Comparison of ENCODE assay signal across 12 cellular contexts in genomic region chr1:227793948-227794812, GRCh38. TPM values are rescaled to one million over a fixed set of nuclear protein-coding genes. Genes with fewer than 3 reads are reported as not detected.
DNase-seq lines count a peak whose midpoint lies in the region; ATAC-seq and TF ChIP-seq lines count a peak whose summit lies in the region.
"Had no signal": no experiment of that assay in that cellular context is flagged by ENCODE, and none has a peak within 500 bp of the region (broad histone marks: within the 10 kb centered on the region; RNA-seq: fewer than 3 reads in every experiment).

No MANE protein-coding gene starts in this region.

- no peaks in the 10 kb centered on the region for H3K27me3 ChIP-seq in SK-N-SH (ENCODE audit: insufficient read depth)
- H3K27me3 ChIP-seq in skeletal muscle satellite cell (ENCODE audit: control insufficient read depth, insufficient read depth, low read length) = peaks cover 17% of the 10 kb centered on the region

- no peaks in the 10 kb centered on the region for H3K79me2 ChIP-seq in SK-N-SH (ENCODE audit: insufficient read depth)
- no peaks in the 10 kb centered on the region for H3K79me2 ChIP-seq in OCI-LY7 (ENCODE audit: insufficient read depth, low read depth, low read length)
- H3K79me2 ChIP-seq: parathyroid adenoma had no signal

- CTCF ChIA-PET in SK-N-SH (lab: Yijun Ruan, JAX) = interaction anchor here (0.9 to 1.3 kb wide), 3 partner anchors 32 to 253 kb away, joined by 3 to 7 read pairs (median 3); no protein-coding TSS in a partner anchor
- CTCF ChIA-PET in OCI-LY7 (lab: Charles Lee; ENCODE audit: unreplicated experiment) = no interaction called here

- H3F3A ChIP-seq in SK-N-SH (replicated peaks; ENCODE audit: insufficient read depth) = peaks cover 7% of the 10 kb centered on the region

- H3K9me3 ChIP-seq in SK-N-SH (no peaks in the 10 kb centered on the region), skeletal muscle satellite cell (replicated peaks; ENCODE audit: low read length) (no peaks in the 10 kb centered on the region), OCI-LY7 (ENCODE audit: low read length) (no peaks in the 10 kb centered on the region)
- H3K9me3 ChIP-seq: transverse colon had no signal

- H3K4me1 ChIP-seq in SK-N-SH (ENCODE audit: control insufficient read depth in 1 of 2, insufficient read depth in 2 of 2, low read depth in 1 of 2, low read length in 1 of 2) = peaks cover 17 to 31% of the 10 kb centered on the region in 2 experiments
- H3K4me1 ChIP-seq in skeletal muscle satellite cell (ENCODE audit: control insufficient read depth, insufficient read depth, low read length) = peaks cover 19% of the 10 kb centered on the region
- no peaks in the 10 kb centered on the region for H3K4me1 ChIP-seq in OCI-LY7 (ENCODE audit: insufficient read depth, low read length, poor library complexity, severe bottlenecking)
- H3K4me1 ChIP-seq: parathyroid adenoma had no signal

- H3K36me3 ChIP-seq in SK-N-SH (replicated peaks in 1 of 2; ENCODE audit: control insufficient read depth in 1 of 2, insufficient read depth in 2 of 2, low read length in 1 of 2) (no peaks in the 10 kb centered on the region), skeletal muscle satellite cell (ENCODE audit: insufficient read depth, low read length) (no peaks in the 10 kb centered on the region), OCI-LY7 (ENCODE audit: insufficient read depth, low read length) (no peaks in the 10 kb centered on the region)
- H3K36me3 ChIP-seq: transverse colon had no signal

- H3K27ac ChIP-seq in SK-N-SH (ENCODE audit: low read depth in 2 of 2, low read length in 1 of 2) (peak overlapping the region; percentile 57 to 79; a peak in 3 of 4 replicates), OCI-LY7 (ENCODE audit: low read depth, low read length, poor library complexity, severe bottlenecking) (no peak overlapping the region)
- H3K27ac ChIP-seq: parathyroid adenoma had no signal

- TF ChIP-seq RAD21 in SK-N-SH (IDR thresholded peaks at IDR 0.05; ENCODE audit: low read length) = no peak

- WGBS in SK-N-SH (ENCODE audit: low lambda C conversion rate) = 4% methylated on average over 8 of the region's 12 CpGs

- H3K9me2 ChIP-seq in SK-N-SH (no peaks in the 10 kb centered on the region), OCI-LY7 (ENCODE audit: insufficient read depth, low read length) (no peaks in the 10 kb centered on the region)

- H2AFZ ChIP-seq in SK-N-SH (ENCODE audit: low read depth) (peak overlapping the region; percentile 72), OCI-LY7 (ENCODE audit: low read length) (no peak overlapping the region)
- H2AFZ ChIP-seq: parathyroid adenoma had no signal

- no peak for ATAC-seq in GM19467 (IDR thresholded peaks at IDR 0.05; ENCODE audit: unreplicated experiment)
- ATAC-seq in GM19035 (IDR thresholded peaks at IDR 0.05; ENCODE audit: unreplicated experiment) = no peak

- no peak for TF ChIP-seq CTCF in GM13977 (IDR thresholded peaks at IDR 0.05; ENCODE audit: extremely low read depth, insufficient read depth, missing control alignments)
- TF ChIP-seq CTCF in SK-N-SH (IDR thresholded peaks at IDR 0.05) = no peak
- no peak for TF ChIP-seq CTCF in OCI-LY7 (conservative IDR thresholded peaks at IDR 0.05; ENCODE audit: low read length)

- H4K20me1 ChIP-seq in SK-N-SH (ENCODE audit: insufficient read depth) (no peaks in the 10 kb centered on the region), OCI-LY7 (ENCODE audit: insufficient read depth, low read length) (no peaks in the 10 kb centered on the region)

- POLR2A ChIA-PET in SK-N-SH (lab: Yijun Ruan, JAX) = no interaction called here
- POLR2A ChIA-PET in OCI-LY7 (lab: Charles Lee) = no interaction called here

- no peak overlapping the region for H3K4me3 ChIP-seq in SK-N-SH (ENCODE audit: low read depth in 2 of 2, low read length in 1 of 2)
- peak overlapping the region; percentile 26 for H3K4me3 ChIP-seq in skeletal muscle satellite cell (ENCODE audit: low read length)
- no peak overlapping the region for H3K4me3 ChIP-seq in OCI-LY7 (ENCODE audit: low read depth, low read length, poor library complexity, severe bottlenecking)
- H3K4me3 ChIP-seq: dorsolateral prefrontal cortex, transverse colon had no signal

- DNase-seq in GM13977 (ENCODE audit: low spot score) = peak; percentile 5
- DNase-seq in SK-N-SH = peak; percentile 89
- peak; percentile 87 for DNase-seq in cardiac septum (ENCODE audit: low spot score)
- no peak for DNase-seq in OCI-LY7 (ENCODE audit: low spot score)
- no peak for DNase-seq in activated CD4-positive, CD25-positive, alpha-beta regulatory T cell (lab: John Stamatoyannopoulos, UW)
- DNase-seq: transverse colon had no signal

- peak in 1 of 2 experiments; percentile 88; a peak in 1 of 4 replicates for TF ChIP-seq EP300 in SK-N-SH (IDR thresholded peaks at IDR 0.05; ENCODE audit: borderline replicate concordance in 1 of 2, low read depth in 1 of 2, low read length in 1 of 2)

- BruUV-seq in OCI-LY7 (replicated peaks; lab: Mats Ljungman, UMichigan) = no TSS peak

- in situ Hi-C loops in GM13977 (cut with MboI; ENCODE audit: low pct_unique_long_range_greater_than_20kb, low sequenced_read_pairs, unreplicated experiment) = no loop called here

- H3K4me2 ChIP-seq in SK-N-SH (peak overlapping the region; percentile 73), skeletal muscle satellite cell (ENCODE audit: low read length) (peak overlapping the region; percentile 75), OCI-LY7 (ENCODE audit: low read length) (no peak overlapping the region)

- intact Hi-C loops in cardiac septum (cut with DNase I) = no loop called here
- intact Hi-C loops in OCI-LY7 (cut with micrococcal nuclease; ENCODE audit: unreplicated experiment) = no loop called here

- H3K9ac ChIP-seq in SK-N-SH = peak overlapping the region; percentile 16; the same call in 1 of the 2 replicates
- peak overlapping the region; percentile 25 for H3K9ac ChIP-seq in skeletal muscle satellite cell (ENCODE audit: low read depth, low read length)
- H3K9ac ChIP-seq: parathyroid adenoma had no signal

TF ChIP-seq in SK-N-SH, 30 proteins besides CTCF, POLR2A, EP300 and RAD21 (continues in another document):
- TF ChIP-seq NFIC (IDR thresholded peaks at IDR 0.05; ENCODE audit: borderline replicate concordance) (peak; percentile 71), ZBTB33 (IDR thresholded peaks at IDR 0.05; ENCODE audit: borderline replicate concordance, low read depth) (peak; percentile 43; the same call in 1 of the 2 replicates), TAF1 (IDR thresholded peaks at IDR 0.05; ENCODE audit: borderline replicate concordance, low read depth, low read length) (peak; percentile 61; the same call in 1 of the 2 replicates)

RNA-seq across cellular contexts. Expression of gene PRSS38, which starts 21.3 kb away (rescaled TPM):
- polyA plus RNA-seq in SK-N-SH (2012; rRNA removed) = not detected in 2 replicates
- polyA plus RNA-seq in SK-N-SH (2012; cell fraction: cytosol; rRNA removed) = not detected in 2 replicates
- polyA plus RNA-seq in SK-N-SH (2012; cell fraction: nucleus; rRNA removed) = not detected in 2 replicates
- not detected for total RNA-seq in cardiac septum
- total RNA-seq in skeletal muscle satellite cell (2012; rRNA removed) = not detected in 2 replicates
- total RNA-seq in OCI-LY7 (2014; rRNA removed; shearing (Covaris generic)) = not detected in 2 replicates
- not detected in 2 replicates for total RNA-seq in OCI-LY7 (2022)
- total RNA-seq: T-helper 2 cell treated with Interferon-gamma antibody and Interleukin-4, amounts not matched to agents 100 ng/mL and 5 ng/mL, for 36 hours; transverse colon had no signal

RNA-seq across cellular contexts. Expression of gene SNAP47, which starts 58.9 kb away (rescaled TPM):
- polyA plus RNA-seq in SK-N-SH (2012; rRNA removed) = 44.0 and 45.6 TPM in 2 replicates
- 41.0 and 45.9 TPM in 2 replicates for polyA plus RNA-seq in SK-N-SH (2012; cell fraction: cytosol; rRNA removed)
- polyA plus RNA-seq in SK-N-SH (2012; cell fraction: nucleus; rRNA removed) = 32.7 and 40.3 TPM in 2 replicates
- total RNA-seq in cardiac septum (44.0 TPM), OCI-LY7 (2022) (25.2 and 29.8 TPM in 2 replicates)
- total RNA-seq in skeletal muscle satellite cell (2012; rRNA removed) = 30.9 and 31.5 TPM in 2 replicates
- 35.0 and 44.2 TPM in 2 replicates for total RNA-seq in OCI-LY7 (2014; rRNA removed; shearing (Covaris generic))

RNA-seq across cellular contexts. Expression of gene JMJD4, which starts 59.1 kb away (rescaled TPM):
- polyA plus RNA-seq in SK-N-SH (2012; rRNA removed) = 15.0 and 16.6 TPM in 2 replicates
- polyA plus RNA-seq in SK-N-SH (2012; cell fraction: cytosol; rRNA removed) = 5.9 and 11.5 TPM in 2 replicates
- 24.2 and 29.6 TPM in 2 replicates for polyA plus RNA-seq in SK-N-SH (2012; cell fraction: nucleus; rRNA removed)
- total RNA-seq in cardiac septum (10.7 TPM), OCI-LY7 (2022) (27.8 and 28.2 TPM in 2 replicates)
- total RNA-seq in skeletal muscle satellite cell (2012; rRNA removed) = 39.5 and 43.9 TPM in 2 replicates
- 37.5 and 41.8 TPM in 2 replicates for total RNA-seq in OCI-LY7 (2014; rRNA removed; shearing (Covaris generic))

Comparison
In these comparisons a context has a peak if more than half of its experiments do, and no peak if none do; other contexts are left out.
1. DNase-seq: peak in GM13977 (single experiment), SK-N-SH (single experiment) and cardiac septum (single experiment); none in OCI-LY7 (single experiment) and activated CD4-positive, CD25-positive, alpha-beta regulatory T cell (0 of 4).